ENCODE assay signal across 1 cellular context in genomic region chr11:116831790-116832349, GRCh38.
TF ChIP-seq lines count a peak whose summit lies in the region.

No MANE protein-coding gene starts in this region.

TF ChIP-seq in HepG2, 621 proteins besides CTCF, POLR2A, EP300 and RAD21 (continued from another document and continues in another):
- TF ChIP-seq SNAPC4 (CRISPR knock-in tag; IDR thresholded peaks at IDR 0.05) (no peak), ZNF225 (CRISPR knock-in tag; IDR thresholded peaks at IDR 0.05) (no peak), ZMAT5 (CRISPR knock-in tag; IDR thresholded peaks at IDR 0.05; ENCODE audit: borderline replicate concordance, low read depth) (no peak), ZNF18 (CRISPR knock-in tag; IDR thresholded peaks at IDR 0.05; ENCODE audit: insufficient replicate concordance) (peak; percentile 50), ZBTB43 (CRISPR knock-in tag; conservative IDR thresholded peaks at IDR 0.05) (no peak), ZFP90 (CRISPR knock-in tag; IDR thresholded peaks at IDR 0.05; ENCODE audit: borderline replicate concordance) (no peak), TMF1 (CRISPR knock-in tag; IDR thresholded peaks at IDR 0.05; ENCODE audit: low read depth) (no peak), MXD3 (CRISPR knock-in tag; IDR thresholded peaks at IDR 0.05) (no peak), ZNF788 (CRISPR knock-in tag; IDR thresholded peaks at IDR 0.05; ENCODE audit: borderline replicate concordance) (no peak), CENPBD1 (CRISPR knock-in tag; IDR thresholded peaks at IDR 0.05; ENCODE audit: borderline replicate concordance, low read depth) (no peak), MLLT10 (CRISPR knock-in tag; IDR thresholded peaks at IDR 0.05) (no peak), ZNF772 (CRISPR knock-in tag; IDR thresholded peaks at IDR 0.05) (peak; percentile 64), ETV5 (CRISPR knock-in tag; IDR thresholded peaks at IDR 0.05; ENCODE audit: borderline replicate concordance) (no peak), MTERF4 (CRISPR knock-in tag; IDR thresholded peaks at IDR 0.05) (no peak), ZNF251 (CRISPR knock-in tag; IDR thresholded peaks at IDR 0.05) (0 out of 2 replicates have a peak, but pooled peaks have one; percentile 23), KAT7 (CRISPR knock-in tag; IDR thresholded peaks at IDR 0.05; ENCODE audit: borderline replicate concordance) (0 out of 2 replicates have a peak, but pooled peaks have one; percentile 61), ADNP (CRISPR knock-in tag; IDR thresholded peaks at IDR 0.05) (no peak), ZBTB40 (IDR thresholded peaks at IDR 0.05) (no peak), ZBTB40 (CRISPR knock-in tag; IDR thresholded peaks at IDR 0.05) (no peak), ZBTB20 (CRISPR knock-in tag; IDR thresholded peaks at IDR 0.05; ENCODE audit: borderline replicate concordance, low read depth) (no peak), SNRNP70 (IDR thresholded peaks at IDR 0.05; ENCODE audit: low read depth, low read length) (no peak), CBFB (CRISPR knock-in tag; IDR thresholded peaks at IDR 0.05) (no peak), ZNF432 (CRISPR knock-in tag; IDR thresholded peaks at IDR 0.05; ENCODE audit: borderline replicate concordance) (no peak), NRL (CRISPR knock-in tag; IDR thresholded peaks at IDR 0.05; ENCODE audit: borderline replicate concordance) (no peak; the same call in 1 of the 2 replicates), MBNL3 (CRISPR knock-in tag; conservative IDR thresholded peaks at IDR 0.05) (no peak), ZNF883 (CRISPR knock-in tag; IDR thresholded peaks at IDR 0.05; ENCODE audit: not compliant biosample characterization) (peak; percentile 10), ZFY (CRISPR knock-in tag; IDR thresholded peaks at IDR 0.05) (no peak), ZNF207 (IDR thresholded peaks at IDR 0.05; ENCODE audit: borderline replicate concordance) (no peak), DMTF1 (CRISPR knock-in tag; IDR thresholded peaks at IDR 0.05) (0 out of 2 replicates have a peak, but pooled peaks have one; percentile 17), ZNF83 (CRISPR knock-in tag; IDR thresholded peaks at IDR 0.05; ENCODE audit: borderline replicate concordance) (no peak)
